15 cellular contexts compared by ENCODE assay signal in genomic region chr2:172928754-172929153, GRCh38.
A peak's percentile ranks its signal among the peaks of the same experiment; 100 is the strongest.
DNase-seq lines count a peak whose midpoint lies in the region; ATAC-seq and TF ChIP-seq lines count a peak whose summit lies in the region.
"Had no signal": no experiment of that assay in that cellular context is flagged by ENCODE, and none has a peak within 500 bp of the region (broad histone marks: within the 10 kb centered on the region; RNA-seq: fewer than 3 reads in every experiment).

No MANE protein-coding gene starts in this region.

- no peaks in the 10 kb centered on the region for H4K20me1 ChIP-seq in hepatocyte (ENCODE audit: insufficient read depth, poor library complexity, severe bottlenecking)

- peak overlapping the region in 3 of 5 experiments; percentile 1 to 19 (median 6) for H3K27ac Mint-ChIP-seq in brain
- H3K27ac Mint-ChIP-seq: activated CD8-positive, alpha-beta memory T cell treated with anti-CD3 and anti-CD28 coated beads, Interleukin-2, amount 10 ng/mL, durations not matched to agents 7 days and 5 days; stimulated activated naive CD8-positive, alpha-beta T cell treated with anti-CD3 and anti-CD28 coated beads, Interleukin-15, Interleukin-2, amounts not matched to agents 100 ng/mL and 50 ng/mL, for 24 hours had no signal

- no peak overlapping the region for H3K4me3 Mint-ChIP-seq in brain
- H3K4me3 Mint-ChIP-seq: activated CD8-positive, alpha-beta memory T cell treated with anti-CD3 and anti-CD28 coated beads, Interleukin-2, amount 10 ng/mL, durations not matched to agents 7 days and 5 days; stimulated activated naive CD8-positive, alpha-beta T cell treated with anti-CD3 and anti-CD28 coated beads, Interleukin-15, Interleukin-2, amounts not matched to agents 100 ng/mL and 50 ng/mL, for 24 hours had no signal

- 67% methylated on average over 2 of the region's 2 CpGs for WGBS in hepatocyte (ENCODE audit: low lambda C conversion rate, missing lambda C conversion rate)

- no peaks in the 10 kb centered on the region for H3K79me2 ChIP-seq in hepatocyte

- H3K36me3 Mint-ChIP-seq in brain, result no peaks in the 10 kb centered on the region
- H3K36me3 Mint-ChIP-seq: activated CD8-positive, alpha-beta memory T cell treated with anti-CD3 and anti-CD28 coated beads, Interleukin-2, amount 10 ng/mL, durations not matched to agents 7 days and 5 days had no signal

- H3K4me1 ChIP-seq in hepatocyte (ENCODE audit: insufficient read depth), result peaks cover 9% of the 10 kb centered on the region

- H3K9me3 ChIP-seq in hepatocyte (ENCODE audit: low read depth), result no peaks in the 10 kb centered on the region
- H3K9me3 ChIP-seq: A549 had no signal

- no peaks in the 10 kb centered on the region for H3K9me2 ChIP-seq in hepatocyte (replicated peaks; ENCODE audit: insufficient read depth)

- TF ChIP-seq CTCF in brain (conservative IDR thresholded peaks at IDR 0.05) (no peak), hepatocyte (IDR thresholded peaks at IDR 0.05; ENCODE audit: poor library complexity) (peak; percentile 5)

- H3K36me3 ChIP-seq in hepatocyte (replicated peaks; ENCODE audit: insufficient read depth, low read depth), result no peaks in the 10 kb centered on the region

- peaks cover 5% of the 10 kb centered on the region for H3K27me3 Mint-ChIP-seq in brain

- H3K4me2 ChIP-seq in hepatocyte, result peak overlapping the region; percentile 40
- H3K4me2 ChIP-seq: A549 had no signal

- H3K4me1 Mint-ChIP-seq in brain, result peaks cover 61% of the 10 kb centered on the region

- ATAC-seq in HG02870 (IDR thresholded peaks at IDR 0.05; ENCODE audit: unreplicated experiment), result no peak
- ATAC-seq: A549; activated CD8-positive, alpha-beta memory T cell treated with anti-CD3 and anti-CD28 coated beads, Interleukin-2, amount 10 ng/mL, durations not matched to agents 7 days and 5 days had no signal

- no peak overlapping the region for H2AFZ ChIP-seq in hepatocyte

- H3K4me3 ChIP-seq in hepatocyte, result no peak overlapping the region
- H3K4me3 ChIP-seq: A549 had no signal

- H3K27ac ChIP-seq in hepatocyte, result peak overlapping the region; percentile 61
- H3K27ac ChIP-seq: A549 had no signal

- DNase-seq in NCI-H2171 treated with DMSO at 0.1 percent for 48 hours (lab: John Stamatoyannopoulos, UW) (peak; percentile 24), NCI-H2171 (lab: John Stamatoyannopoulos, UW) (no peak), hepatocyte (ENCODE audit: low spot score) (peak; percentile 32), stromal cell of bone marrow (ENCODE audit: low read depth) (peak; percentile 38), activated gamma-delta T cell (lab: John Stamatoyannopoulos, UW) (no peak)
- DNase-seq in activated T-cell treated with anti-CD3 and anti-CD28 coated beads, Interleukin-2, amount 50 U/mL, for 48 hours, result no peak
- DNase-seq: activated CD8-positive, alpha-beta memory T cell treated with anti-CD3 and anti-CD28 coated beads, Interleukin-2, amount 10 ng/mL, durations not matched to agents 7 days and 5 days; aorta; DND-41; KBM-7; NCI-H526 treated with DMSO at 0.1 percent for 48 hours had no signal

- no peaks in the 10 kb centered on the region for H3K9me3 Mint-ChIP-seq in brain
- H3K9me3 Mint-ChIP-seq: stimulated activated naive CD8-positive, alpha-beta T cell treated with anti-CD3 and anti-CD28 coated beads, Interleukin-15, Interleukin-2, amounts not matched to agents 100 ng/mL and 50 ng/mL, for 24 hours had no signal

- no peaks in the 10 kb centered on the region for H3K27me3 ChIP-seq in hepatocyte

Comparison
In these comparisons a context has a peak if more than half of its experiments do, and no peak if none do; other contexts are left out.
1. DNase-seq: peak in NCI-H2171 treated with DMSO at 0.1 percent for 48 hours (single experiment), hepatocyte (single experiment) and stromal cell of bone marrow (single experiment); none in NCI-H2171 (single experiment), activated T-cell treated with anti-CD3 and anti-CD28 coated beads, Interleukin-2, amount 50 U/mL, for 48 hours (0 of 2) and activated gamma-delta T cell (single experiment).